In genomic region chr13:22014469-22014868, GRCh38 we compare ENCODE assay signal across 22 cellular contexts.
DNase-seq lines count a peak whose midpoint lies in the region; ATAC-seq and TF ChIP-seq lines count a peak whose summit lies in the region.
"Had no signal": no experiment of that assay in that cellular context is flagged by ENCODE, and none has a peak within 500 bp of the region (broad histone marks: within the 10 kb centered on the region; RNA-seq: fewer than 3 reads in every experiment).

No MANE protein-coding gene starts in this region.

- no peaks in the 10 kb centered on the region for H3K9me3 ChIP-seq in HCT116 (ENCODE audit: control insufficient read depth in 1 of 2, insufficient read depth in 1 of 2, low read depth in 1 of 2, low read length in 2 of 2)
- no peaks in the 10 kb centered on the region for H3K9me3 ChIP-seq in RWPE2 (ENCODE audit: severe bottlenecking)
- H3K9me3 ChIP-seq in upper lobe of right lung = no peaks in the 10 kb centered on the region
- H3K9me3 ChIP-seq: esophagus squamous epithelium, HAP-1, neutrophil, suprapubic skin had no signal

- POLR2A ChIA-PET in HCT116 (lab: Charles Lee) = no interaction called here

- BruUV-seq in HCT116 (replicated peaks; lab: Mats Ljungman, UMichigan) = no TSS peak

- H3K79me2 ChIP-seq in HCT116 (ENCODE audit: insufficient read depth, low read length) = no peaks in the 10 kb centered on the region

- no peak overlapping the region for H3K4me2 ChIP-seq in HCT116 (ENCODE audit: low read length)

- H3K4me1 ChIP-seq in HCT116 (ENCODE audit: control insufficient read depth in 1 of 2, insufficient read depth in 2 of 2, low read length in 2 of 2) (no peaks in the 10 kb centered on the region; a peak in 1 of 4 replicates), RWPE2 (ENCODE audit: insufficient read depth, poor library complexity, severe bottlenecking) (no peaks in the 10 kb centered on the region), upper lobe of right lung (no peaks in the 10 kb centered on the region)
- H3K4me1 ChIP-seq: HAP-1 had no signal

- peak; percentile 72 for DNase-seq in AG10803 (ENCODE audit: low read depth)
- DNase-seq in HCT116 (ENCODE audit: low read depth, low spot score) = no peak
- no peak for DNase-seq in RWPE2 (ENCODE audit: low spot score)
- DNase-seq in kidney tubule cell (ENCODE audit: low spot score) = peak; percentile 15
- DNase-seq in NCI-H345 treated with DMSO at 0.1 percent for 48 hours (lab: John Stamatoyannopoulos, UW; ENCODE audit: unreplicated experiment) = no peak
- DNase-seq in NCI-H1930 (lab: John Stamatoyannopoulos, UW) = no peak
- no peak for DNase-seq in upper lobe of right lung
- DNase-seq: activated CD8-positive, alpha-beta T cell treated with anti-CD3 and anti-CD28 coated beads for 36 hours; activated naive CD4-positive, alpha-beta T cell treated with anti-CD3 and anti-CD28 coated beads for 36 hours; activated T-cell treated with anti-CD3 and anti-CD28 coated beads, Interleukin-2, amount 50 U/mL, for 1 hour; anterior cingulate cortex; DND-41; esophagus squamous epithelium; glutamatergic neuron; NCI-H1092 treated with DMSO at 0.1 percent for 48 hours; NCI-H526 treated with DMSO at 0.1 percent for 48 hours; SIG-M5 had no signal

- no peak for TF ChIP-seq POLR2A in HCT116 (IDR thresholded peaks at IDR 0.05; ENCODE audit: borderline replicate concordance, extremely low read depth, insufficient read depth, insufficient read length)

- H3K36me3 ChIP-seq in HCT116 (ENCODE audit: control insufficient read depth in 1 of 2, insufficient read depth in 2 of 2, low read length in 2 of 2) (no peaks in the 10 kb centered on the region), RWPE2 (ENCODE audit: low read depth) (no peaks in the 10 kb centered on the region), upper lobe of right lung (no peaks in the 10 kb centered on the region)
- H3K36me3 ChIP-seq: esophagus squamous epithelium, HAP-1, neutrophil, suprapubic skin had no signal

- ATAC-seq in HCT116 (peak; percentile 50; the same call in 1 of the 2 replicates), RWPE2 (ENCODE audit: low read depth) (peak; percentile 73), GM19452 (IDR thresholded peaks at IDR 0.05; ENCODE audit: unreplicated experiment) (no peak), upper lobe of right lung (no peak)
- ATAC-seq: activated CD8-positive, alpha-beta T cell treated with anti-CD3 and anti-CD28 coated beads for 36 hours had no signal

- no peak for TF ChIP-seq CTCF in AG10803 (conservative IDR thresholded peaks at IDR 0.05; ENCODE audit: low read length)
- TF ChIP-seq CTCF in HCT116 (IDR thresholded peaks at IDR 0.05 in 2 of 3, conservative IDR thresholded peaks at IDR 0.05 in 1 of 3; ENCODE audit: borderline replicate concordance in 1 of 3, insufficient read depth in 1 of 3, low read depth in 2 of 3, low read length in 2 of 3) = no peak
- no peak for TF ChIP-seq CTCF in RWPE2 (IDR thresholded peaks at IDR 0.05; ENCODE audit: poor library complexity, severe bottlenecking)
- no peak for TF ChIP-seq CTCF in upper lobe of right lung (IDR thresholded peaks at IDR 0.05)

- no peak for TF ChIP-seq RAD21 in HCT116 (IDR thresholded peaks at IDR 0.05; ENCODE audit: low read depth)

- RAD21 ChIA-PET in HCT116 (lab: Charles Lee; ENCODE audit: low non-redundant PET in 1 of 2, low total read pairs in 2 of 2, uncharacterized antibody in 2 of 2, unreplicated experiment in 2 of 2) = no interaction called here

- H3K9ac ChIP-seq in HCT116 (ENCODE audit: low read length) = no peak overlapping the region

- H3K27me3 ChIP-seq in HCT116 (ENCODE audit: insufficient read depth, low read length) (no peaks in the 10 kb centered on the region), RWPE2 (ENCODE audit: insufficient read depth, poor library complexity, severe bottlenecking) (no peaks in the 10 kb centered on the region), upper lobe of right lung (no peaks in the 10 kb centered on the region)
- H3K27me3 ChIP-seq: esophagus squamous epithelium, neutrophil, suprapubic skin had no signal

- no peaks in the 10 kb centered on the region for H3K9me2 ChIP-seq in HCT116 (ENCODE audit: insufficient read depth)

- no peaks in the 10 kb centered on the region for H4K20me1 ChIP-seq in HCT116 (ENCODE audit: insufficient read depth)

- intact Hi-C loops in HCT116 (cut with micrococcal nuclease) = no loop called here
- intact Hi-C loops in upper lobe of right lung (cut with DNase I) = no loop called here

- H3K4me3 ChIP-seq in AG10803 (ENCODE audit: low read length) (no peak overlapping the region), HCT116 (replicated peaks in 1 of 2; ENCODE audit: low read depth in 1 of 2, low read length in 2 of 2) (no peak overlapping the region), RWPE2 (ENCODE audit: severe bottlenecking) (no peak overlapping the region), upper lobe of right lung (no peak overlapping the region)
- H3K4me3 ChIP-seq: esophagus squamous epithelium, HAP-1, suprapubic skin had no signal

- CTCF ChIA-PET in HCT116 (lab: Charles Lee) = no interaction called here

- H2AFZ ChIP-seq in HCT116 (ENCODE audit: low read depth, low read length, poor library complexity, severe bottlenecking) = no peak overlapping the region

- H3K27ac ChIP-seq in HCT116 (ENCODE audit: low read depth, low read length) (no peak overlapping the region), RWPE2 (ENCODE audit: poor library complexity, severe bottlenecking) (no peak overlapping the region), upper lobe of right lung (no peak overlapping the region)
- H3K27ac ChIP-seq: esophagus squamous epithelium, HL-60, neutrophil had no signal

TF ChIP-seq in HCT116, 20 proteins besides CTCF, POLR2A, EP300 and RAD21:
- TF ChIP-seq SIN3A (IDR thresholded peaks at IDR 0.05; ENCODE audit: low read depth) = no peak
- TF ChIP-seq TCF7L2 (IDR thresholded peaks at IDR 0.05; ENCODE audit: borderline replicate concordance, extremely low read depth, insufficient read depth, insufficient read length) = peak; percentile 40
- TF ChIP-seq CBX3 (IDR thresholded peaks at IDR 0.05; ENCODE audit: low read depth) = no peak
TF ChIP-seq in HCT116: peak in this region for 1.

Comparison
In these comparisons a context has a peak if more than half of its experiments do, and no peak if none do; other contexts are left out.
1. DNase-seq: peak in AG10803 (single experiment) and kidney tubule cell (single experiment); none in HCT116 (single experiment), RWPE2 (single experiment), NCI-H345 treated with DMSO at 0.1 percent for 48 hours (single experiment), NCI-H1930 (0 of 2) and upper lobe of right lung (single experiment).
2. ATAC-seq: peak in HCT116 (single experiment) and RWPE2 (single experiment); none in GM19452 (single experiment) and upper lobe of right lung (single experiment).